ENCODE assay signal across 8 cellular contexts in genomic region chr16:70746708-70747424, GRCh38. TPM values are rescaled to one million over a fixed set of nuclear protein-coding genes. Genes with fewer than 3 reads are reported as not detected.
A peak's percentile ranks its signal among the peaks of the same experiment; 100 is the strongest.
DNase-seq lines count a peak whose midpoint lies in the region; ATAC-seq, FAIRE-seq and TF ChIP-seq lines count a peak whose summit lies in the region.

No MANE protein-coding gene starts in this region.

- peak in 2 of 3 donors; percentile 11 to 54 for DNase-seq in CD4-positive, CD25-positive, alpha-beta regulatory T cell
- DNase-seq in HTR-8/SVneo (ENCODE audit: insufficient read length, low spot score), result peak; percentile 92
- peak; percentile 92 to 94 for DNase-seq in foreskin fibroblast
- peak; percentile 74 to 87 for DNase-seq in gastrocnemius medialis
- DNase-seq in cortex of kidney (lab: John Stamatoyannopoulos, UW), result no peak
- DNase-seq in MM.1S, result no peak
- DNase-seq in NAMALWA (ENCODE audit: low spot score), result no peak

- peak; percentile 97 for FAIRE-seq in HTR-8/SVneo (lab: Jason Lieb, UNC)

- no peak overlapping the region for H3K27ac ChIP-seq in CD4-positive, CD25-positive, alpha-beta regulatory T cell (ENCODE audit: insufficient read depth, low read length, poor library complexity, severe bottlenecking)
- H3K27ac ChIP-seq in VCaP, result peak overlapping the region; percentile 22
- H3K27ac ChIP-seq in gastrocnemius medialis, result peak overlapping the region; percentile 67 to 88 (median 73)
- H3K27ac ChIP-seq in MM.1S (ENCODE audit: low read length), result no peak overlapping the region

- in situ Hi-C loops in gastrocnemius medialis (cut with MboI; ENCODE audit: low sequenced_read_pairs in 4 of 4), result no loop called here

- H3F3A ChIP-seq in MM.1S (ENCODE audit: insufficient read depth, low read length), result no peaks in the 10 kb centered on the region

- intact Hi-C loops in gastrocnemius medialis (cut with DNase I; ENCODE audit: low total_unique reads), result no loop called here

- no peaks in the 10 kb centered on the region for H3K27me3 ChIP-seq in CD4-positive, CD25-positive, alpha-beta regulatory T cell (ENCODE audit: control insufficient read depth, insufficient read depth, low read length)
- no peaks in the 10 kb centered on the region for H3K27me3 ChIP-seq in gastrocnemius medialis
- H3K27me3 ChIP-seq in MM.1S (replicated peaks; ENCODE audit: insufficient read depth, low read length), result no peaks in the 10 kb centered on the region

- H3K9me3 ChIP-seq in CD4-positive, CD25-positive, alpha-beta regulatory T cell (ENCODE audit: control insufficient read depth in 2 of 2, low read length in 2 of 2), result no peaks in the 10 kb centered on the region
- no peaks in the 10 kb centered on the region for H3K9me3 ChIP-seq in gastrocnemius medialis
- no peaks in the 10 kb centered on the region for H3K9me3 ChIP-seq in MM.1S (replicated peaks; ENCODE audit: insufficient read depth, low read length)

- H2AFZ ChIP-seq in MM.1S (ENCODE audit: low read length), result no peak overlapping the region

- H4K20me1 ChIP-seq in MM.1S (ENCODE audit: insufficient read depth, low read length), result no peaks in the 10 kb centered on the region

- H3K4me3 ChIP-seq in CD4-positive, CD25-positive, alpha-beta regulatory T cell (ENCODE audit: low read depth, low read length), result no peak overlapping the region
- no peak overlapping the region for H3K4me3 ChIP-seq in foreskin fibroblast (ENCODE audit: low read depth in 1 of 2, low read length in 2 of 2)
- H3K4me3 ChIP-seq in gastrocnemius medialis, result no peak overlapping the region
- H3K4me3 ChIP-seq in MM.1S (ENCODE audit: low read length), result no peak overlapping the region

- TF ChIP-seq CTCF in VCaP (conservative IDR thresholded peaks at IDR 0.05) (no peak), foreskin fibroblast (IDR thresholded peaks at IDR 0.05; ENCODE audit: low read depth, low read length) (no peak), gastrocnemius medialis (IDR thresholded peaks at IDR 0.05 in 4 of 5, conservative IDR thresholded peaks at IDR 0.05 in 1 of 5) (no peak), MM.1S (IDR thresholded peaks at IDR 0.05; ENCODE audit: low read length) (no peak)

- H3K27me3 Mint-ChIP-seq in CD4-positive, CD25-positive, alpha-beta regulatory T cell, result no peaks in the 10 kb centered on the region

- no peaks in the 10 kb centered on the region for H3K79me2 ChIP-seq in MM.1S (ENCODE audit: low read length)

- H3K9ac ChIP-seq in MM.1S (ENCODE audit: low read length), result no peak overlapping the region

- ATAC-seq in CD4-positive, CD25-positive, alpha-beta regulatory T cell (ENCODE audit: low read depth in 2 of 2), result peak in 1 of 2 donors; percentile 17
- ATAC-seq in gastrocnemius medialis, result peak; percentile 56 to 58

- TF ChIP-seq POLR2A in gastrocnemius medialis (IDR thresholded peaks at IDR 0.05), result peak; percentile 3 to 7

- no peaks in the 10 kb centered on the region for H3K9me2 ChIP-seq in MM.1S (replicated peaks; ENCODE audit: insufficient read depth, low read length)

- peaks cover 0 to 25% (median 0%) of the 10 kb centered on the region in 4 donors for H3K4me1 Mint-ChIP-seq in CD4-positive, CD25-positive, alpha-beta regulatory T cell

- peaks cover 16% of the 10 kb centered on the region for H3K36me3 ChIP-seq in CD4-positive, CD25-positive, alpha-beta regulatory T cell (ENCODE audit: control insufficient read depth, insufficient read depth, low read length)
- no peaks in the 10 kb centered on the region for H3K36me3 ChIP-seq in gastrocnemius medialis
- H3K36me3 ChIP-seq in MM.1S (replicated peaks; ENCODE audit: insufficient read depth, low read length), result no peaks in the 10 kb centered on the region

- no peak overlapping the region for H3K4me2 ChIP-seq in MM.1S (ENCODE audit: low read depth, low read length)

- H3K36me3 Mint-ChIP-seq in CD4-positive, CD25-positive, alpha-beta regulatory T cell, result peaks cover 30% of the 10 kb centered on the region

- H3K4me3 Mint-ChIP-seq in CD4-positive, CD25-positive, alpha-beta regulatory T cell, result no peak overlapping the region

- H3K9me3 Mint-ChIP-seq in CD4-positive, CD25-positive, alpha-beta regulatory T cell, result no peaks in the 10 kb centered on the region

- peak overlapping the region; percentile 67 to 82 (median 76) for H3K27ac Mint-ChIP-seq in CD4-positive, CD25-positive, alpha-beta regulatory T cell

- peaks cover 8% of the 10 kb centered on the region for H3K4me1 ChIP-seq in CD4-positive, CD25-positive, alpha-beta regulatory T cell (ENCODE audit: control insufficient read depth, insufficient read depth, low read length, poor library complexity, severe bottlenecking)
- H3K4me1 ChIP-seq in gastrocnemius medialis, result peaks cover 63 to 72% of the 10 kb centered on the region in 2 donors
- H3K4me1 ChIP-seq in MM.1S (ENCODE audit: low read length), result no peaks in the 10 kb centered on the region

RNA-seq across cellular contexts. Expression of gene VAC14, which starts 54.1 kb away (rescaled TPM):
- total RNA-seq in CD4-positive, CD25-positive, alpha-beta regulatory T cell, result 38.8 TPM
- 10 to 100 TPM; 27.0 to 33.6 (median 29.1) TPM for polyA plus RNA-seq in CD4-positive, CD25-positive, alpha-beta regulatory T cell
- 10 to 100 TPM; 19.8 to 30.9 (median 27.0) TPM for total RNA-seq in gastrocnemius medialis

Comparison
In these comparisons a context has a peak if more than half of its experiments do, and no peak if none do; other contexts are left out.
1. DNase-seq: peak in CD4-positive, CD25-positive, alpha-beta regulatory T cell (2 of 3), HTR-8/SVneo (single experiment), foreskin fibroblast (2 of 2) and gastrocnemius medialis (2 of 2); none in cortex of kidney (single experiment), MM.1S (single experiment) and NAMALWA (single experiment).
2. H3K27ac ChIP-seq: peak in VCaP (single experiment) and gastrocnemius medialis (4 of 4); none in CD4-positive, CD25-positive, alpha-beta regulatory T cell (single experiment) and MM.1S (single experiment).